ENCODE assay signal across 24 cellular contexts in the genomic region with DNA sequence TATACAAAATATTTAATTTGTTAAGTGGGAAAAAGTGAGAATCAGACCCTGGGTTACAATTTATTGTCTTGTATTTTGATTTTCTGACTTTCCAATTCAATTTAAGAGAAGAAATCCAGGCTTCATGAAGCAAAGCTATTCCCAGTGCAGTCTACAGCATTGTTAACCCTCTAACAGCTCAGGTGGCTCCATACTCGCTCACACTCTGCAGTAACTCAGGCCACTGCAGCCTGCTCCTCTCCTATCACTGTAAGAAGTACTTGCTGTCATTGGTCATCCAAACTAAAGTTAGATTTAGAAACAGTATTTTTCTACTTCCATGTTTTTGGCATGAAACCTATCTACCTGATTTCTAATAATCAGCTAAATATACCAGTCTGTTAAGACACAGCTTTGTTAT.
"Had no signal": no experiment of that assay in that cellular context is flagged by ENCODE, and none has a peak within 500 bp of the region (broad histone marks: within the 10 kb centered on the region; RNA-seq: fewer than 3 reads in every experiment).

No MANE protein-coding gene starts in this region.

- H3K4me1 ChIP-seq: esophagus squamous epithelium, gastrocnemius medialis, heart right ventricle, left lung, lower lobe of right lung had no signal

- H3K4me1 Mint-ChIP-seq: mesothelial cell of epicardium, naive B cell had no signal

- H3K4me3 Mint-ChIP-seq: mesothelial cell of epicardium, naive B cell had no signal

- H3K9me3 Mint-ChIP-seq: mesothelial cell of epicardium, naive B cell had no signal

- H3K9me3 ChIP-seq: esophagus squamous epithelium, gastrocnemius medialis, heart right ventricle, left lung, lower lobe of right lung, mucosa of descending colon had no signal

- ATAC-seq: esophagus mucosa, gastrocnemius medialis, heart right ventricle, left cardiac atrium, left lung, left ventricle myocardium superior, lower lobe of right lung, mucosa of descending colon had no signal

- H3K27ac Mint-ChIP-seq: mesothelial cell of epicardium had no signal

- H3K36me3 ChIP-seq: esophagus squamous epithelium, gastrocnemius medialis, heart right ventricle, left lung, lower lobe of right lung had no signal

- DNase-seq: dermis blood vessel endothelial cell; dorsolateral prefrontal cortex; effector CD4-positive, alpha-beta T cell; effector memory CD4-positive, alpha-beta T cell; erythroblast; esophagus squamous epithelium; foreskin fibroblast; foreskin melanocyte; gastrocnemius medialis; glutamatergic neuron; head of caudate nucleus; heart right ventricle; hippocampal formation; left cardiac atrium; left lung; left ventricle myocardium superior; lower lobe of right lung; mesenchymal stem cell; mucosa of descending colon; naive B cell had no signal

- H3K36me3 Mint-ChIP-seq: mesothelial cell of epicardium, naive B cell had no signal

- H3K27me3 Mint-ChIP-seq: naive B cell had no signal

- H3K4me3 ChIP-seq: coronary artery, dorsolateral prefrontal cortex, esophagus squamous epithelium, gastrocnemius medialis, heart right ventricle, left lung, lower lobe of right lung, mucosa of descending colon had no signal

- H3K27ac ChIP-seq: coronary artery, dorsolateral prefrontal cortex, epithelial cell of prostate, esophagus squamous epithelium, gastrocnemius medialis, heart right ventricle, left lung, lower lobe of right lung had no signal

- H3K27me3 ChIP-seq: dorsolateral prefrontal cortex, esophagus squamous epithelium, gastrocnemius medialis, heart right ventricle, left lung had no signal
